Comparison of ENCODE assay signal across 1 cellular context in genomic region chr5:176447982-176448608, GRCh38.
TF ChIP-seq lines count a peak whose summit lies in the region.

A gene with protein sequence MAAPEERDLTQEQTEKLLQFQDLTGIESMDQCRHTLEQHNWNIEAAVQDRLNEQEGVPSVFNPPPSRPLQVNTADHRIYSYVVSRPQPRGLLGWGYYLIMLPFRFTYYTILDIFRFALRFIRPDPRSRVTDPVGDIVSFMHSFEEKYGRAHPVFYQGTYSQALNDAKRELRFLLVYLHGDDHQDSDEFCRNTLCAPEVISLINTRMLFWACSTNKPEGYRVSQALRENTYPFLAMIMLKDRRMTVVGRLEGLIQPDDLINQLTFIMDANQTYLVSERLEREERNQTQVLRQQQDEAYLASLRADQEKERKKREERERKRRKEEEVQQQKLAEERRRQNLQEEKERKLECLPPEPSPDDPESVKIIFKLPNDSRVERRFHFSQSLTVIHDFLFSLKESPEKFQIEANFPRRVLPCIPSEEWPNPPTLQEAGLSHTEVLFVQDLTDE (plus strand): TSS chr5:176448385. CDS start chr5:176448408, 23 bp downstream.

TF ChIP-seq in K562, 482 proteins besides CTCF, POLR2A, EP300 and RAD21 (continued from another document and continues in another):
- peak; percentile 95 for TF ChIP-seq ZBTB40 (IDR thresholded peaks at IDR 0.05)
- no peak for TF ChIP-seq ZBTB40 (CRISPR knock-in tag; IDR thresholded peaks at IDR 0.05)
- peak; percentile 96 for TF ChIP-seq ATF7 (IDR thresholded peaks at IDR 0.05)
- no peak for TF ChIP-seq DMBX1 (CRISPR knock-in tag; IDR thresholded peaks at IDR 0.05; ENCODE audit: borderline replicate concordance)
- TF ChIP-seq NR3C1 (CRISPR knock-in tag; IDR thresholded peaks at IDR 0.05) = no peak
- TF ChIP-seq NCOA1 (IDR thresholded peaks at IDR 0.05; ENCODE audit: low read depth) = no peak; the same call in 1 of the 2 replicates
- TF ChIP-seq TCF7 (IDR thresholded peaks at IDR 0.05; ENCODE audit: borderline replicate concordance) = 0 out of 2 replicates have a peak, but pooled peaks have one; percentile 17
- TF ChIP-seq, protein P1, sequence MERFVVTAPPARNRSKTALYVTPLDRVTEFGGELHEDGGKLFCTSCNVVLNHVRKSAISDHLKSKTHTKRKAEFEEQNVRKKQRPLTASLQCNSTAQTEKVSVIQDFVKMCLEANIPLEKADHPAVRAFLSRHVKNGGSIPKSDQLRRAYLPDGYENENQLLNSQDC (CRISPR knock-in tag; IDR thresholded peaks at IDR 0.05) = no peak
- TF ChIP-seq, protein P2, sequence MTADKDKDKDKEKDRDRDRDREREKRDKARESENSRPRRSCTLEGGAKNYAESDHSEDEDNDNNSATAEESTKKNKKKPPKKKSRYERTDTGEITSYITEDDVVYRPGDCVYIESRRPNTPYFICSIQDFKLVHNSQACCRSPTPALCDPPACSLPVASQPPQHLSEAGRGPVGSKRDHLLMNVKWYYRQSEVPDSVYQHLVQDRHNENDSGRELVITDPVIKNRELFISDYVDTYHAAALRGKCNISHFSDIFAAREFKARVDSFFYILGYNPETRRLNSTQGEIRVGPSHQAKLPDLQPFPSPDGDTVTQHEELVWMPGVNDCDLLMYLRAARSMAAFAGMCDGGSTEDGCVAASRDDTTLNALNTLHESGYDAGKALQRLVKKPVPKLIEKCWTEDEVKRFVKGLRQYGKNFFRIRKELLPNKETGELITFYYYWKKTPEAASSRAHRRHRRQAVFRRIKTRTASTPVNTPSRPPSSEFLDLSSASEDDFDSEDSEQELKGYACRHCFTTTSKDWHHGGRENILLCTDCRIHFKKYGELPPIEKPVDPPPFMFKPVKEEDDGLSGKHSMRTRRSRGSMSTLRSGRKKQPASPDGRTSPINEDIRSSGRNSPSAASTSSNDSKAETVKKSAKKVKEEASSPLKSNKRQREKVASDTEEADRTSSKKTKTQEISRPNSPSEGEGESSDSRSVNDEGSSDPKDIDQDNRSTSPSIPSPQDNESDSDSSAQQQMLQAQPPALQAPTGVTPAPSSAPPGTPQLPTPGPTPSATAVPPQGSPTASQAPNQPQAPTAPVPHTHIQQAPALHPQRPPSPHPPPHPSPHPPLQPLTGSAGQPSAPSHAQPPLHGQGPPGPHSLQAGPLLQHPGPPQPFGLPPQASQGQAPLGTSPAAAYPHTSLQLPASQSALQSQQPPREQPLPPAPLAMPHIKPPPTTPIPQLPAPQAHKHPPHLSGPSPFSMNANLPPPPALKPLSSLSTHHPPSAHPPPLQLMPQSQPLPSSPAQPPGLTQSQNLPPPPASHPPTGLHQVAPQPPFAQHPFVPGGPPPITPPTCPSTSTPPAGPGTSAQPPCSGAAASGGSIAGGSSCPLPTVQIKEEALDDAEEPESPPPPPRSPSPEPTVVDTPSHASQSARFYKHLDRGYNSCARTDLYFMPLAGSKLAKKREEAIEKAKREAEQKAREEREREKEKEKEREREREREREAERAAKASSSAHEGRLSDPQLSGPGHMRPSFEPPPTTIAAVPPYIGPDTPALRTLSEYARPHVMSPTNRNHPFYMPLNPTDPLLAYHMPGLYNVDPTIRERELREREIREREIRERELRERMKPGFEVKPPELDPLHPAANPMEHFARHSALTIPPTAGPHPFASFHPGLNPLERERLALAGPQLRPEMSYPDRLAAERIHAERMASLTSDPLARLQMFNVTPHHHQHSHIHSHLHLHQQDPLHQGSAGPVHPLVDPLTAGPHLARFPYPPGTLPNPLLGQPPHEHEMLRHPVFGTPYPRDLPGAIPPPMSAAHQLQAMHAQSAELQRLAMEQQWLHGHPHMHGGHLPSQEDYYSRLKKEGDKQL (CRISPR knock-in tag; IDR thresholded peaks at IDR 0.05; ENCODE audit: borderline replicate concordance) = no peak
- TF ChIP-seq ARID3B (CRISPR knock-in tag; IDR thresholded peaks at IDR 0.05; ENCODE audit: borderline replicate concordance) = no peak
- no peak for TF ChIP-seq PTTG1 (tag; IDR thresholded peaks at IDR 0.05; ENCODE audit: low read depth)
- TF ChIP-seq, protein P3, sequence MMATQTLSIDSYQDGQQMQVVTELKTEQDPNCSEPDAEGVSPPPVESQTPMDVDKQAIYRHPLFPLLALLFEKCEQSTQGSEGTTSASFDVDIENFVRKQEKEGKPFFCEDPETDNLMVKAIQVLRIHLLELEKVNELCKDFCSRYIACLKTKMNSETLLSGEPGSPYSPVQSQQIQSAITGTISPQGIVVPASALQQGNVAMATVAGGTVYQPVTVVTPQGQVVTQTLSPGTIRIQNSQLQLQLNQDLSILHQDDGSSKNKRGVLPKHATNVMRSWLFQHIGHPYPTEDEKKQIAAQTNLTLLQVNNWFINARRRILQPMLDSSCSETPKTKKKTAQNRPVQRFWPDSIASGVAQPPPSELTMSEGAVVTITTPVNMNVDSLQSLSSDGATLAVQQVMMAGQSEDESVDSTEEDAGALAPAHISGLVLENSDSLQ (IDR thresholded peaks at IDR 0.05) = peak; percentile 90
- TF ChIP-seq TGIF2 (CRISPR knock-in tag; IDR thresholded peaks at IDR 0.05) = no peak
- TF ChIP-seq KAT2B (IDR thresholded peaks at IDR 0.05; ENCODE audit: low read depth, low read length) = peak; percentile 19
- TF ChIP-seq ZNF146 (CRISPR knock-in tag; IDR thresholded peaks at IDR 0.05; ENCODE audit: unreplicated experiment) = no peak
- no peak for TF ChIP-seq OTX1 (CRISPR knock-in tag; IDR thresholded peaks at IDR 0.05)
- peak; percentile 41; the same call in 1 of the 2 replicates for TF ChIP-seq SOX6 (IDR thresholded peaks at IDR 0.05)
- TF ChIP-seq PCBP2 (IDR thresholded peaks at IDR 0.05; ENCODE audit: low read depth, low read length, poor library complexity, severe bottlenecking) = no peak
- TF ChIP-seq POLR2B (IDR thresholded peaks at IDR 0.05; ENCODE audit: low read depth, partially characterized antibody) = peak; percentile 69
- TF ChIP-seq CHD2 (IDR thresholded peaks at IDR 0.05; ENCODE audit: low read depth, low read length) = peak; percentile 15; the same call in 1 of the 2 replicates
- TF ChIP-seq MCM5 (IDR thresholded peaks at IDR 0.05; ENCODE audit: low read depth) = no peak
- no peak for TF ChIP-seq ZNF507 (tag; conservative IDR thresholded peaks at IDR 0.05)
- TF ChIP-seq, protein P4, sequence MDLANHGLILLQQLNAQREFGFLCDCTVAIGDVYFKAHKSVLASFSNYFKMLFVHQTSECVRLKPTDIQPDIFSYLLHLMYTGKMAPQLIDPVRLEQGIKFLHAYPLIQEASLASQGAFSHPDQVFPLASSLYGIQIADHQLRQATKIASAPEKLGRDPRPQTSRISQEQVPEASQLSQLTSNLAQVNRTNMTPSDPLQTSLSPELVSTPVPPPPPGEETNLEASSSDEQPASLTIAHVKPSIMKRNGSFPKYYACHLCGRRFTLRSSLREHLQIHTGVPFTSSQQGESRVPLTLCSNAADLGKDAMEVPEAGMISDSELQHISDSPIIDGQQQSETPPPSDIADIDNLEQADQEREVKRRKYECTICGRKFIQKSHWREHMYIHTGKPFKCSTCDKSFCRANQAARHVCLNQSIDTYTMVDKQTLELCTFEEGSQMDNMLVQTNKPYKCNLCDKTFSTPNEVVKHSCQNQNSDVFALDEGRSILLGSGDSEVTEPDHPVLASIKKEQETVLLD (IDR thresholded peaks at IDR 0.05) = peak; percentile 22; the same call in 1 of the 2 replicates
- TF ChIP-seq ZNF217 (CRISPR knock-in tag; IDR thresholded peaks at IDR 0.05) = no peak
- TF ChIP-seq CBX3 (IDR thresholded peaks at IDR 0.05; ENCODE audit: borderline replicate concordance in 1 of 2, low read length in 2 of 2) = 0 out of 3 replicates have a peak, but pooled peaks of 1 of the 2 experiments have one; percentile 32
- no peak for TF ChIP-seq FOS (IDR thresholded peaks at IDR 0.05; ENCODE audit: extremely low read depth, insufficient read length)
- TF ChIP-seq HMGN3 (IDR thresholded peaks at IDR 0.05; ENCODE audit: borderline replicate concordance, extremely low read depth, insufficient read length, low read depth, low read length) = peak; percentile 60
- no peak for TF ChIP-seq FUS (optimal IDR thresholded peaks at IDR 0.05; ENCODE audit: low read depth, low read length)
- TF ChIP-seq KLF13 (tag; IDR thresholded peaks at IDR 0.05; ENCODE audit: borderline replicate concordance, low read depth) = no peak; the same call in 1 of the 2 replicates
- peak; percentile 91 for TF ChIP-seq SP1 (CRISPR knock-in tag; IDR thresholded peaks at IDR 0.05)
- 0 out of 2 replicates have a peak, but pooled peaks have one; percentile 54 for TF ChIP-seq ZNF644 (tag; IDR thresholded peaks at IDR 0.05; ENCODE audit: low read depth)
- TF ChIP-seq, protein P5, sequence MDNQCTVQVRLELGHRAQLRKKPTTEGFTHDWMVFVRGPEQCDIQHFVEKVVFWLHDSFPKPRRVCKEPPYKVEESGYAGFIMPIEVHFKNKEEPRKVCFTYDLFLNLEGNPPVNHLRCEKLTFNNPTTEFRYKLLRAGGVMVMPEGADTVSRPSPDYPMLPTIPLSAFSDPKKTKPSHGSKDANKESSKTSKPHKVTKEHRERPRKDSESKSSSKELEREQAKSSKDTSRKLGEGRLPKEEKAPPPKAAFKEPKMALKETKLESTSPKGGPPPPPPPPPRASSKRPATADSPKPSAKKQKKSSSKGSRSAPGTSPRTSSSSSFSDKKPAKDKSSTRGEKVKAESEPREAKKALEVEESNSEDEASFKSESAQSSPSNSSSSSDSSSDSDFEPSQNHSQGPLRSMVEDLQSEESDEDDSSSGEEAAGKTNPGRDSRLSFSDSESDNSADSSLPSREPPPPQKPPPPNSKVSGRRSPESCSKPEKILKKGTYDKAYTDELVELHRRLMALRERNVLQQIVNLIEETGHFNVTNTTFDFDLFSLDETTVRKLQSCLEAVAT (IDR thresholded peaks at IDR 0.05) = peak in 1 of 2 experiments; percentile 94; a peak in 2 of 4 replicates
- peak in 1 of 2 experiments; percentile 7 for TF ChIP-seq E2F6 (IDR thresholded peaks at IDR 0.05; ENCODE audit: borderline replicate concordance in 1 of 2, extremely low read depth in 1 of 2, insufficient read depth in 1 of 2, insufficient read length in 1 of 2, low read depth in 1 of 2, low read length in 1 of 2, poor library complexity in 1 of 2, severe bottlenecking in 1 of 2)
- peak; percentile 94 for TF ChIP-seq GABPB1 (CRISPR knock-in tag; IDR thresholded peaks at IDR 0.05)
